9 cellular contexts compared by ENCODE assay signal in the genomic region with DNA sequence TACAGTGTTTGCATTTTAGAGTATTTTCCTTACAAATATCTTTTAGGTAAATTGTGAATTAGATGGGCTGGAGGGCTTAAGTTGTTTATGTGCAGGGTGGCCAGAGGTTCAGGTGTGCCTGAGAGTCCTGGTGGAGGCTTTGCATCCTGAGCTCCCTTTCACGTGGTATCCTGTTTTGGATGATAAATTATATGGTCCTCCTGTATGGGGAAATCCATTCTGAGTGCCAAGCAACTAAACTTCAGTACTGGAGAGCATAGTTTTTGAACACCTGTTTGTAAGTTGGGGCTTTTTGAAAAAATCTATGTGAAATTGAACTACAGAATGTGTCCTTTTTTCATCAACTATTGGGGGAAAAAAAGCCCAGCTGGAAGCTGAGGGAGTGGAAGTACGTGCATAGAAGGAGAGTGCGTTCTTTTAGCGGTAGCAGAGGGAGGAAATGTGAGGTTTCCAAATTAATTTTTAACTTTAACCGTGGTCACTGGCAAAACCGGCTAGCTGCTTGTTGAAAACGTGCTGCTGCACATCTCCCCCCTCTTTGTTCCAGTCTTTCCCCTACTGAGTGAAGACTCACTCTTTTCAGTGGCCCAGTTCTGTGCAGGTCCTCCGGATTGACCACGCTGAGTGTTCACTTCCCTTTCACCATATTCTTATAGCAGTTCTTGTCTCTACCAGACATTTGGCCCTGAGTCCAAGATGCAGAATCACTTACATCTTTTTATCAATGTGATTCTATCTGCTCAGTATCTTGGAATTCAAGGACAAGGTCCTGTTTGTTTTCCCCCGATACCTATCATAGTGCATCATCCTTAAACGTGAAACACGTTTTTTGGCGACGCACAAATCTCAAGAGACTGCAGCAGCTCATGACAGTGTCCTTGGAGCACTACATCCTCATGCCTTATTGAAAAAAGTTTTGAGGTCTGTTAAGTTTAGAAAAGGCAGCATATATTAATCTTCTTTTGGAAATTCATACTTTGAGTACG. TPM values are rescaled to one million over a fixed set of nuclear protein-coding genes. Genes with fewer than 3 reads are reported as not detected.
DNase-seq lines count a peak whose midpoint lies in the region; ATAC-seq and TF ChIP-seq lines count a peak whose summit lies in the region.
"Had no signal": no experiment of that assay in that cellular context is flagged by ENCODE, and none has a peak within 500 bp of the region (broad histone marks: within the 10 kb centered on the region; RNA-seq: fewer than 3 reads in every experiment).

No MANE protein-coding gene starts in this region.

- H3K4me1 Mint-ChIP-seq in activated naive CD4-positive, alpha-beta T cell treated with anti-CD3 and anti-CD28 coated beads for 36 hours (ENCODE audit: low read depth), result peaks cover 45% of the 10 kb centered on the region
- H3K4me1 Mint-ChIP-seq in brain (no peaks in the 10 kb centered on the region), type B pancreatic cell (ENCODE audit: unreplicated experiment) (peaks cover 5% of the 10 kb centered on the region)

- H3K36me3 ChIP-seq in GM23248 (ENCODE audit: low read depth) (peaks cover 71% of the 10 kb centered on the region), heart right ventricle (peaks cover 0 to 100% (median 46%) of the 10 kb centered on the region in 9 donors)

- DNase-seq in activated naive CD4-positive, alpha-beta T cell treated with anti-CD3 and anti-CD28 coated beads for 36 hours, result no peak
- DNase-seq in activated naive CD4-positive, alpha-beta T cell (lab: John Stamatoyannopoulos, UW), result no peak
- no peak for DNase-seq in type B pancreatic cell (ENCODE audit: extremely low spot score, unreplicated experiment)
- DNase-seq in NCI-H1930 (lab: John Stamatoyannopoulos, UW), result no peak
- DNase-seq in GM23248, result no peak
- DNase-seq in heart right ventricle, result no peak
- DNase-seq: retina had no signal

- H3K36me3 Mint-ChIP-seq in activated naive CD4-positive, alpha-beta T cell treated with anti-CD3 and anti-CD28 coated beads for 36 hours (ENCODE audit: low read depth), result peaks cover 49% of the 10 kb centered on the region
- H3K36me3 Mint-ChIP-seq in brain (peaks cover 60% of the 10 kb centered on the region), type B pancreatic cell (peaks cover 34% of the 10 kb centered on the region)

- CTCF ChIA-PET in activated naive CD4-positive, alpha-beta T cell treated with anti-CD3 and anti-CD28 coated beads for 36 hours (lab: Charles Lee), result no interaction called here

- H3K4me3 ChIP-seq in GM23248 (no peak overlapping the region), heart right ventricle (no peak overlapping the region)

- ATAC-seq in HG03095 (IDR thresholded peaks at IDR 0.05; ENCODE audit: unreplicated experiment), result peak; percentile 53
- no peak for ATAC-seq in heart right ventricle

- peaks cover 54% of the 10 kb centered on the region for H3F3A ChIP-seq in GM23248 (ENCODE audit: insufficient read depth)

- no peaks in the 10 kb centered on the region for H3K9me3 Mint-ChIP-seq in activated naive CD4-positive, alpha-beta T cell treated with anti-CD3 and anti-CD28 coated beads for 36 hours
- H3K9me3 Mint-ChIP-seq in brain (no peaks in the 10 kb centered on the region), type B pancreatic cell (no peaks in the 10 kb centered on the region)

- intact Hi-C loops in activated naive CD4-positive, alpha-beta T cell treated with anti-CD3 and anti-CD28 coated beads for 36 hours (cut with micrococcal nuclease), result no loop called here
- intact Hi-C loops in heart right ventricle (cut with DNase I), result no loop called here

- in situ Hi-C loops in GM23248 (cut with MboI), result no loop called here

- 0 out of 2 replicates have a peak, but pooled peaks cover 20% of the 10 kb centered on the region for H3K79me2 ChIP-seq in GM23248 (ENCODE audit: insufficient read depth)

- H3K9me3 ChIP-seq in GM23248 (ENCODE audit: low read depth) (no peaks in the 10 kb centered on the region), heart right ventricle (no peaks in the 10 kb centered on the region)

- no peaks in the 10 kb centered on the region for H3K27me3 Mint-ChIP-seq in activated naive CD4-positive, alpha-beta T cell treated with anti-CD3 and anti-CD28 coated beads for 36 hours (ENCODE audit: low read depth)
- H3K27me3 Mint-ChIP-seq in brain (no peaks in the 10 kb centered on the region), type B pancreatic cell (no peaks in the 10 kb centered on the region)

- WGBS in GM23248 (ENCODE audit: low coverage in 1 of 2, low lambda C conversion rate in 2 of 2, missing lambda C conversion rate in 2 of 2), 2 experiments, result 77 to 78% methylated on average over 15 of the region's 15 CpGs
- WGBS in heart right ventricle, 2 donors, result 70 to 74% methylated on average over 15 of the region's 15 CpGs

- H4K20me1 ChIP-seq in GM23248 (ENCODE audit: insufficient read depth), result no peaks in the 10 kb centered on the region

- peak overlapping the region; percentile 30 for H3K27ac Mint-ChIP-seq in activated naive CD4-positive, alpha-beta T cell treated with anti-CD3 and anti-CD28 coated beads for 36 hours
- H3K27ac Mint-ChIP-seq in brain (peak overlapping the region in 4 of 5 experiments; percentile 13 to 57 (median 53)), type B pancreatic cell (peak overlapping the region; percentile 63)

- H3K27ac ChIP-seq in GM23248 (no peak overlapping the region), heart right ventricle (peak overlapping the region in 3 of 10 donors; percentile 15 to 74 (median 58))

- TF ChIP-seq CTCF in brain (conservative IDR thresholded peaks at IDR 0.05) (no peak), type B pancreatic cell (conservative IDR thresholded peaks at IDR 0.05) (no peak), heart right ventricle (IDR thresholded peaks at IDR 0.05) (no peak)

- H3K4me1 ChIP-seq in GM23248 (ENCODE audit: insufficient read depth) (no peaks in the 10 kb centered on the region), heart right ventricle (peaks cover 0 to 48% (median 20%) of the 10 kb centered on the region in 9 donors)

- no peaks in the 10 kb centered on the region for H3K27me3 ChIP-seq in GM23248 (replicated peaks; ENCODE audit: insufficient read depth)
- H3K27me3 ChIP-seq in heart right ventricle, result no peaks in the 10 kb centered on the region

- H3K9ac ChIP-seq in GM23248, result no peak overlapping the region

- no peak overlapping the region for H3K4me3 Mint-ChIP-seq in activated naive CD4-positive, alpha-beta T cell treated with anti-CD3 and anti-CD28 coated beads for 36 hours
- peak overlapping the region in 1 of 5 experiments; percentile 53 for H3K4me3 Mint-ChIP-seq in brain
- peak overlapping the region; percentile 40 for H3K4me3 Mint-ChIP-seq in type B pancreatic cell

- no peaks in the 10 kb centered on the region for H3K9me2 ChIP-seq in GM23248 (ENCODE audit: insufficient read depth)

- no peak overlapping the region for H2AFZ ChIP-seq in GM23248

- H3K4me2 ChIP-seq in GM23248 (ENCODE audit: unreplicated experiment), result no peak overlapping the region

RNA-seq across cellular contexts. Expression of a gene that starts 15.3 kb away (rescaled TPM):
- total RNA-seq in activated naive CD4-positive, alpha-beta T cell treated with anti-CD3 and anti-CD28 coated beads for 36 hours, result 10 to 100 TPM; 38.3 to 40.3 TPM
- 23.2 TPM for polyA plus RNA-seq in brain (ENCODE audit: insufficient read depth, low read depth, low replicate concordance)
- total RNA-seq in type B pancreatic cell (ENCODE audit: low replicate concordance), result 64.5 and 69.6 TPM in 2 replicates
- total RNA-seq in GM23248 (2014; rRNA removed; shearing (Covaris generic)), result 30.6 and 33.3 TPM in 2 replicates
- polyA plus RNA-seq in GM23248 (2016; fragmentation: Nextera tagmentation; extraction: Ambion mirVana), result 22.6 and 24.6 TPM in 2 replicates
- 10 to 100 TPM; 37.8 to 77.1 (median 45.8) TPM for total RNA-seq in heart right ventricle
- polyA plus RNA-seq in heart right ventricle, result 10 to 100 TPM; 14.5 to 20.7 TPM

RNA-seq across cellular contexts. Expression of a gene that starts 40.5 kb away (rescaled TPM):
- total RNA-seq in activated naive CD4-positive, alpha-beta T cell treated with anti-CD3 and anti-CD28 coated beads for 36 hours, result 10 to 100 TPM; 25.0 to 27.1 TPM
- polyA plus RNA-seq in brain (ENCODE audit: insufficient read depth, low read depth, low replicate concordance) (6.6 TPM), GM23248 (2016; fragmentation: Nextera tagmentation; extraction: Ambion mirVana) (48.9 and 51.9 TPM in 2 replicates), heart right ventricle (10 to 100 TPM; 11.8 to 40.8 TPM)
- total RNA-seq in type B pancreatic cell (ENCODE audit: low replicate concordance) (47.0 and 57.3 TPM in 2 replicates), heart right ventricle (10 to 100 TPM; 11.0 to 25.5 (median 12.5) TPM)
- 54.1 and 58.1 TPM in 2 replicates for total RNA-seq in GM23248 (2014; rRNA removed; shearing (Covaris generic))
